8 cellular contexts compared by ENCODE assay signal in the genomic region with DNA sequence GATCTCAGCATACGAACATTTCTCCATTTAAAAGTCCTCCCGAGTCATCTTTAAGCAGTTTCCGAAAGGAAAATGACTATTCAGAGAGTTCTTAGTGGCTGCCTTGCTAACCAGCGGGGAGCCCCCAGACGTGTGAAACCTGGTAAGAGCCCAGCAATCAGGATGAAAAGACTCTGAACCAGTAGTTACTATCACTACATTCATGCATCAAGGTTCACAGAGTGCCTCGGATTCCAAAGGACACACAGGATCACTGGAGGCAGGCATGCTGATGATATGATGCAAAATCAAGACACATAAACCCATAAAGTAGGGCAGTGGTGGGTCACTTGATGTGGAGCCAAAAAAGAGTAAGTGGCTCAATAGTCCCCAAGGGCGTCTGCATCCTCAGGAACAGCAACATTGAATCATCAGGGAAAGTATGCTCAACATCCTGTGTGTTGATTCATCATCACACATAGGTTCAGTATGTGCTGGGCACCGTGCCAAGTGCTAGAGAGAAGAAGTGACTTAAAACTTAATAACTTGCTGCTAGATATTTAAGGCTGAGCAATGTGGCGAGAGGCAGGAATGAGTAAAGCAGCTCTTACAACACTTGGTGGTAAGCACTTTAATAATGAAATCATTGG. TPM values are rescaled to one million over a fixed set of nuclear protein-coding genes. Genes with fewer than 3 reads are reported as not detected.
DNase-seq lines count a peak whose midpoint lies in the region; ATAC-seq, FAIRE-seq and TF ChIP-seq lines count a peak whose summit lies in the region.

No MANE protein-coding gene starts in this region.

- no peak for ATAC-seq in GM19328 (IDR thresholded peaks at IDR 0.05; ENCODE audit: unreplicated experiment)

- DNase-seq in GM12865 (ENCODE audit: low read depth) (peak; percentile 90), M059J (ENCODE audit: low read depth) (peak; percentile 100), dermis blood vessel endothelial cell (peak; percentile 99), mesenteric fat pad (ENCODE audit: low spot score) (peak; percentile 93), GM19239 (ENCODE audit: insufficient read length, low spot score) (no peak)
- peak; percentile 88 to 92 for DNase-seq in activated CD4-positive, alpha-beta T cell treated with anti-CD3 and anti-CD28 coated beads, Interleukin-2, amount 50 U/mL, for 48 hours
- peak; percentile 88 for DNase-seq in stimulated activated CD8-positive, alpha-beta memory T cell treated with anti-CD3 and anti-CD28 coated beads, Interleukin-4, amount 100 ng/mL, for 48 hours

- no peak overlapping the region for H3K4me3 ChIP-seq in GM12865 (ENCODE audit: low read depth, low read length)

- TF ChIP-seq CTCF in GM12865 (IDR thresholded peaks at IDR 0.05; ENCODE audit: insufficient read depth, low read depth, low read length, missing control alignments), result no peak

- no peak for FAIRE-seq in GM19239 (lab: Jason Lieb, UNC)

RNA-seq across cellular contexts. Expression of a gene that starts 4.4 kb away (rescaled TPM):
- not detected in 2 replicates for total RNA-seq in M059J (2014; rRNA removed; shearing (Covaris generic))
- total RNA-seq in dermis blood vessel endothelial cell, result 0.65 and 1.0 TPM in 2 replicates
- 2.1 TPM for total RNA-seq in mesenteric fat pad

RNA-seq across cellular contexts. Expression of a gene that starts 53.4 kb away (rescaled TPM):
- 0.30 TPM in 1 of 2 replicates, not detected in the other for total RNA-seq in M059J (2014; rRNA removed; shearing (Covaris generic))
- total RNA-seq in dermis blood vessel endothelial cell (0.51 TPM in 1 of 2 replicates, not detected in the other), mesenteric fat pad (not detected)
